In genomic region chr17:42183741-42184711, GRCh38 we compare ENCODE assay signal across 1 cellular context.
TF ChIP-seq lines count a peak whose summit lies in the region.

No MANE protein-coding gene starts in this region.

TF ChIP-seq in K562, 482 proteins besides CTCF, POLR2A, EP300 and RAD21 (continued from another document and continues in another):
- TF ChIP-seq ZNF592 (IDR thresholded peaks at IDR 0.05) (peak; percentile 97), GABPB1 (CRISPR knock-in tag; IDR thresholded peaks at IDR 0.05) (peak; percentile 64), GATAD2A (IDR thresholded peaks at IDR 0.05) (0 out of 2 replicates have a peak, but pooled peaks have one; percentile 33), SMARCE1 (IDR thresholded peaks at IDR 0.05) (no peak), UBTF (IDR thresholded peaks at IDR 0.05; ENCODE audit: borderline replicate concordance in 1 of 2, low read depth in 2 of 2, low read length in 2 of 2) (peak in 1 of 2 experiments; percentile 86; a peak in 2 of 4 replicates), CREB3L1 (IDR thresholded peaks at IDR 0.05; ENCODE audit: borderline replicate concordance, low read depth) (peak; percentile 57; the same call in 1 of the 2 replicates), NR4A1 (CRISPR knock-in tag; IDR thresholded peaks at IDR 0.05) (peak; percentile 67; the same call in 1 of the 2 replicates), NR4A1 (tag; IDR thresholded peaks at IDR 0.05) (peak; percentile 85), RNF2 (IDR thresholded peaks at IDR 0.05) (peak; percentile 73; the same call in 1 of the 2 replicates), ZNF3 (CRISPR knock-in tag; IDR thresholded peaks at IDR 0.05) (no peak), ID3 (CRISPR knock-in tag; IDR thresholded peaks at IDR 0.05) (no peak), ID3 (tag; IDR thresholded peaks at IDR 0.05) (0 out of 2 replicates have a peak, but pooled peaks have one; percentile 51), FUS (optimal IDR thresholded peaks at IDR 0.05; ENCODE audit: low read depth, low read length) (peak; percentile 84), MTA3 (IDR thresholded peaks at IDR 0.05; ENCODE audit: borderline replicate concordance) (peak; percentile 54; the same call in 1 of the 2 replicates), ZNF217 (CRISPR knock-in tag; IDR thresholded peaks at IDR 0.05) (no peak), PRPF4 (IDR thresholded peaks at IDR 0.05; ENCODE audit: insufficient read depth, low read depth, low read length, poor library complexity, severe bottlenecking) (no peak), EP400 (IDR thresholded peaks at IDR 0.05) (peak; percentile 56; the same call in 1 of the 2 replicates), SIRT6 (IDR thresholded peaks at IDR 0.05; ENCODE audit: low read depth, low read length) (no peak), HOMEZ (CRISPR knock-in tag; IDR thresholded peaks at IDR 0.05) (peak; percentile 77; the same call in 1 of the 2 replicates), POLR3G (IDR thresholded peaks at IDR 0.05; ENCODE audit: extremely low read depth, insufficient read length, insufficient replicate concordance) (no peak), TBP (optimal IDR thresholded peaks at IDR 0.05; ENCODE audit: low read depth, low read length) (peak; percentile 34), ERF (CRISPR knock-in tag; IDR thresholded peaks at IDR 0.05) (peak; percentile 87; the same call in 1 of the 2 replicates), RCOR1 (IDR thresholded peaks at IDR 0.05; ENCODE audit: borderline replicate concordance in 1 of 2, low read depth in 2 of 2, low read length in 2 of 2) (peak in 1 of 2 experiments; percentile 66; a peak in 3 of 4 replicates), SRSF7 (optimal IDR thresholded peaks at IDR 0.05; ENCODE audit: low read depth, low read length) (no peak), NONO (IDR thresholded peaks at IDR 0.05; ENCODE audit: low read depth in 2 of 2, low read length in 1 of 2) (peak in 1 of 2 experiments; percentile 75; a peak in 1 of 4 replicates), PHF20 (IDR thresholded peaks at IDR 0.05; ENCODE audit: partially characterized antibody) (peak; percentile 61), ZNF79 (CRISPR knock-in tag; IDR thresholded peaks at IDR 0.05; ENCODE audit: low read depth) (no peak), BHLHE40 (IDR thresholded peaks at IDR 0.05; ENCODE audit: low read length) (peak; percentile 32; the same call in 1 of the 2 replicates), ZNF165 (CRISPR knock-in tag; IDR thresholded peaks at IDR 0.05; ENCODE audit: borderline replicate concordance) (no peak), HINFP (tag; conservative IDR thresholded peaks at IDR 0.05; ENCODE audit: low read depth) (no peak), GTF3C2 (IDR thresholded peaks at IDR 0.05; ENCODE audit: borderline replicate concordance, extremely low read depth, insufficient read length) (peak; percentile 14), SOX6 (IDR thresholded peaks at IDR 0.05) (peak; percentile 58; the same call in 1 of the 2 replicates), ETS2 (tag; IDR thresholded peaks at IDR 0.05; ENCODE audit: borderline replicate concordance, poor library complexity, severe bottlenecking) (peak; percentile 54), SMAD4 (CRISPR knock-in tag; conservative IDR thresholded peaks at IDR 0.05) (peak; percentile 87), ELF2 (CRISPR knock-in tag; IDR thresholded peaks at IDR 0.05) (0 out of 2 replicates have a peak, but pooled peaks have one; percentile 34), REST (CRISPR knock-in tag; IDR thresholded peaks at IDR 0.05; ENCODE audit: low read depth) (0 out of 2 replicates have a peak, but pooled peaks have one; percentile 17), NEUROD1 (IDR thresholded peaks at IDR 0.05; ENCODE audit: borderline replicate concordance, low read depth, low read length, partially characterized antibody) (no peak), CAMTA2 (CRISPR knock-in tag; conservative IDR thresholded peaks at IDR 0.05) (no peak), ZNF175 (CRISPR knock-in tag; IDR thresholded peaks at IDR 0.05; ENCODE audit: low read depth) (no peak), YY1 (IDR thresholded peaks at IDR 0.05; ENCODE audit: borderline replicate concordance in 1 of 3, control insufficient read depth in 1 of 3, extremely low read depth in 1 of 3, insufficient read depth in 3 of 3, insufficient read length in 1 of 3, insufficient replicate concordance in 2 of 3, low read depth in 1 of 3, low read length in 2 of 3) (peak in 2 of 3 experiments; percentile 56 to 70), HMGN3 (IDR thresholded peaks at IDR 0.05; ENCODE audit: borderline replicate concordance, extremely low read depth, insufficient read length, low read depth, low read length) (peak; percentile 82), SRSF9 (IDR thresholded peaks at IDR 0.05; ENCODE audit: borderline replicate concordance, low read depth, low read length) (no peak), HOXB6 (CRISPR knock-in tag; IDR thresholded peaks at IDR 0.05; ENCODE audit: borderline replicate concordance) (no peak), FOXJ2 (tag; IDR thresholded peaks at IDR 0.05) (no peak), ZNF282 (CRISPR knock-in tag; IDR thresholded peaks at IDR 0.05) (peak; percentile 83; the same call in 1 of the 2 replicates)
